12 cellular contexts compared by ENCODE assay signal in genomic region chr12:105257321-105257728, GRCh38. TPM values are rescaled to one million over a fixed set of nuclear protein-coding genes. Genes with fewer than 3 reads are reported as not detected.
DNase-seq lines count a peak whose midpoint lies in the region; ATAC-seq and TF ChIP-seq lines count a peak whose summit lies in the region.
"Had no signal": no experiment of that assay in that cellular context is flagged by ENCODE, and none has a peak within 500 bp of the region (broad histone marks: within the 10 kb centered on the region; RNA-seq: fewer than 3 reads in every experiment).

No MANE protein-coding gene starts in this region.

- TF ChIP-seq CTCF in smooth muscle cell (IDR thresholded peaks at IDR 0.05; ENCODE audit: borderline replicate concordance, insufficient read depth, poor library complexity, severe bottlenecking): no peak
- no peak for TF ChIP-seq CTCF in Peyer's patch (IDR thresholded peaks at IDR 0.05)

- peaks cover 3% of the 10 kb centered on the region for H3K27me3 Mint-ChIP-seq in activated naive CD8-positive, alpha-beta T cell treated with anti-CD3 and anti-CD28 coated beads for 36 hours

- H3K36me3 ChIP-seq in smooth muscle cell (ENCODE audit: low read depth) (no peaks in the 10 kb centered on the region), Peyer's patch (no peaks in the 10 kb centered on the region)

- H3K79me2 ChIP-seq in smooth muscle cell (ENCODE audit: low read depth): no peaks in the 10 kb centered on the region

- H3F3A ChIP-seq in smooth muscle cell (ENCODE audit: low read depth): peaks cover 9% of the 10 kb centered on the region

- no peak for TF ChIP-seq POLR2A in Peyer's patch (IDR thresholded peaks at IDR 0.05)

- H3K27ac Mint-ChIP-seq in activated naive CD8-positive, alpha-beta T cell treated with anti-CD3 and anti-CD28 coated beads for 36 hours: no peak overlapping the region
- H3K27ac Mint-ChIP-seq: effector memory CD8-positive, alpha-beta T cell had no signal

- H3K4me3 ChIP-seq in smooth muscle cell: no peak overlapping the region
- H3K4me3 ChIP-seq in Peyer's patch: no peak overlapping the region
- H3K4me3 ChIP-seq: skin epidermis had no signal

- H3K4me1 ChIP-seq in smooth muscle cell (ENCODE audit: low read depth): no peaks in the 10 kb centered on the region
- no peaks in the 10 kb centered on the region for H3K4me1 ChIP-seq in Peyer's patch

- H3K9me3 ChIP-seq in smooth muscle cell (replicated peaks; ENCODE audit: low read depth) (no peaks in the 10 kb centered on the region), Peyer's patch (no peaks in the 10 kb centered on the region)
- H3K9me3 ChIP-seq: Caco-2 had no signal

- H2AFZ ChIP-seq in smooth muscle cell (ENCODE audit: low read depth): no peak overlapping the region

- no peaks in the 10 kb centered on the region for H3K9me3 Mint-ChIP-seq in activated naive CD8-positive, alpha-beta T cell treated with anti-CD3 and anti-CD28 coated beads for 36 hours
- H3K9me3 Mint-ChIP-seq: effector memory CD8-positive, alpha-beta T cell had no signal

- WGBS in smooth muscle cell (ENCODE audit: low lambda C conversion rate): 46% methylated on average over 4 of the region's 4 CpGs

- H3K9ac ChIP-seq in smooth muscle cell (ENCODE audit: low read depth): peak overlapping the region; percentile 52

- DNase-seq in GM03348 (ENCODE audit: low spot score) (peak; percentile 75), T1000 (lab: John Stamatoyannopoulos, UW) (peak; percentile 10), fibroblast of peridontal ligament (ENCODE audit: extremely low read depth) (peak; percentile 83), smooth muscle cell (lab: John Stamatoyannopoulos, UW; ENCODE audit: unreplicated experiment) (no peak), Peyer's patch (no peak), NCI-H146 (lab: John Stamatoyannopoulos, UW) (no peak)
- DNase-seq in activated naive CD8-positive, alpha-beta T cell treated with anti-CD3 and anti-CD28 coated beads for 36 hours: no peak
- DNase-seq: activated CD4-positive, alpha-beta T cell treated with anti-CD3 and anti-CD28 coated beads, Interleukin-2, amount 50 U/mL, for 4 hours; Caco-2; effector memory CD8-positive, alpha-beta T cell had no signal

- peak overlapping the region; percentile 15 for H3K4me2 ChIP-seq in smooth muscle cell

- H3K27me3 ChIP-seq in smooth muscle cell (ENCODE audit: low read depth) (no peaks in the 10 kb centered on the region), Peyer's patch (no peaks in the 10 kb centered on the region)

- H3K36me3 Mint-ChIP-seq in activated naive CD8-positive, alpha-beta T cell treated with anti-CD3 and anti-CD28 coated beads for 36 hours: no peaks in the 10 kb centered on the region

- ATAC-seq in GM19397 (IDR thresholded peaks at IDR 0.05; ENCODE audit: unreplicated experiment): no peak
- ATAC-seq: effector memory CD8-positive, alpha-beta T cell had no signal

- H3K4me1 Mint-ChIP-seq in activated naive CD8-positive, alpha-beta T cell treated with anti-CD3 and anti-CD28 coated beads for 36 hours: peaks cover 5% of the 10 kb centered on the region

- H3K27ac ChIP-seq in smooth muscle cell (ENCODE audit: low read depth) (peak overlapping the region; percentile 78), Peyer's patch (peak overlapping the region in 1 of 4 donors; percentile 28)

- H3K4me3 Mint-ChIP-seq in activated naive CD8-positive, alpha-beta T cell treated with anti-CD3 and anti-CD28 coated beads for 36 hours: no peak overlapping the region
- H3K4me3 Mint-ChIP-seq: effector memory CD8-positive, alpha-beta T cell had no signal

- no peaks in the 10 kb centered on the region for H4K20me1 ChIP-seq in smooth muscle cell (ENCODE audit: low read depth)

RNA-seq across cellular contexts. Expression of gene APPL2, which starts 21.4 kb away (rescaled TPM):
- 19.8 and 32.8 TPM in 2 replicates for total RNA-seq in smooth muscle cell
- polyA plus RNA-seq in smooth muscle cell: 17.7 and 22.4 TPM in 2 replicates
- 10 to 100 TPM; 12.0 to 13.4 TPM for total RNA-seq in activated naive CD8-positive, alpha-beta T cell treated with anti-CD3 and anti-CD28 coated beads for 36 hours
- 100 to 1,000 TPM; 169 to 203 (median 185) TPM for total RNA-seq in Peyer's patch

Comparison
In these comparisons a context has a peak if more than half of its experiments do, and no peak if none do; other contexts are left out.
1. DNase-seq: peak in GM03348 (single experiment), T1000 (single experiment) and fibroblast of peridontal ligament (single experiment); none in smooth muscle cell (single experiment), activated naive CD8-positive, alpha-beta T cell treated with anti-CD3 and anti-CD28 coated beads for 36 hours (single experiment), Peyer's patch (0 of 3) and NCI-H146 (single experiment).